ENCODE assay signal across 8 cellular contexts in genomic region chr10:50067546-50068351, GRCh38. TPM values are rescaled to one million over a fixed set of nuclear protein-coding genes. Genes with fewer than 3 reads are reported as not detected.
DNase-seq lines count a peak whose midpoint lies in the region; FAIRE-seq and TF ChIP-seq lines count a peak whose summit lies in the region.
"Not testable (repeated sequence)": the region's sequence is repeated elsewhere in the genome, so short reads cannot be mapped to it uniquely, and the experiment has no call there.

TSS of gene WASHC2A (plus strand) at chr10:50067954. CDS start at chr10:50068006, 52 bp downstream.

- peak within 1 kb of the TSS; percentile 37; the same call in 1 of the 2 replicates for H3K4me2 ChIP-seq in MM.1S (ENCODE audit: low read depth, low read length)

- H3K9me3 ChIP-seq in MM.1S (replicated peaks; ENCODE audit: insufficient read depth, low read length); neuron (ENCODE audit: low read length): not testable (repeated sequence)

- H3K9me2 ChIP-seq in MM.1S (replicated peaks; ENCODE audit: insufficient read depth, low read length) = not testable (repeated sequence)

- H4K20me1 ChIP-seq in MM.1S (ENCODE audit: insufficient read depth, low read length) = not testable (repeated sequence)

- DNase-seq in GF-D8 (lab: John Stamatoyannopoulos, UW) = peak; percentile 72
- DNase-seq in HCEC 1CT = peak; percentile 56
- DNase-seq in MM.1S = peak; percentile 84
- DNase-seq in SK-MEL-5 (ENCODE audit: low read depth, low spot score) = peak; percentile 67
- DNase-seq in activated naive CD4-positive, alpha-beta T cell (lab: John Stamatoyannopoulos, UW) = peak; percentile 67 to 80 (median 72)
- DNase-seq in frontal cortex (ENCODE audit: low spot score in 2 of 2) = peak; percentile 65 to 81
- peak; percentile 38 for DNase-seq in stromal cell of bone marrow (ENCODE audit: low read depth)

- not testable (repeated sequence) for H3K36me3 ChIP-seq in MM.1S (replicated peaks; ENCODE audit: insufficient read depth, low read length); neuron (ENCODE audit: insufficient read depth, low read length)

- not testable (repeated sequence) for TF ChIP-seq CTCF in MM.1S (IDR thresholded peaks at IDR 0.05; ENCODE audit: low read length)

- not testable (repeated sequence) for FAIRE-seq in frontal cortex (lab: Jason Lieb, UNC)

- H3K27ac ChIP-seq in MM.1S (ENCODE audit: low read length) = not testable (repeated sequence)

- H3F3A ChIP-seq in MM.1S (ENCODE audit: insufficient read depth, low read length) = not testable (repeated sequence)

- H3K9ac ChIP-seq in MM.1S (ENCODE audit: low read length) = peak within 1 kb of the TSS; percentile 66; the same call in 1 of the 2 replicates

- not testable (repeated sequence) for H3K79me2 ChIP-seq in MM.1S (ENCODE audit: low read length)

- H3K4me1 ChIP-seq in MM.1S (ENCODE audit: low read length); neuron (ENCODE audit: insufficient read depth, low read length): not testable (repeated sequence)

- peak within 1 kb of the TSS; percentile 70 for H2AFZ ChIP-seq in MM.1S (ENCODE audit: low read length)
- peak within 1 kb of the TSS; percentile 48 for H2AFZ ChIP-seq in neuron (ENCODE audit: low read depth, low read length)

- in situ Hi-C loops in SK-MEL-5 (cut with HindIII; ENCODE audit: low pct_unique_long_range_greater_than_20kb, low sequenced_read_pairs) = not testable (repeated sequence)

- H3K27me3 ChIP-seq in MM.1S (replicated peaks; ENCODE audit: insufficient read depth, low read length); neuron (ENCODE audit: insufficient read depth, low read length): not testable (repeated sequence)

- peak within 1 kb of the TSS; percentile 85 for H3K4me3 ChIP-seq in MM.1S (ENCODE audit: low read length)
- peak within 1 kb of the TSS; percentile 92 for H3K4me3 ChIP-seq in neuron (ENCODE audit: low read length)

RNA-seq across cellular contexts. Expression of gene WASHC2A, which starts in this region (rescaled TPM):
- 28.2 and 30.5 TPM in 2 replicates for total RNA-seq in SK-MEL-5 (2014; rRNA removed; shearing (Covaris generic))
- polyA plus RNA-seq in SK-MEL-5 (2015; cell fraction: cytosol; rRNA removed) = 16.9 and 25.1 TPM in 2 replicates
- polyA plus RNA-seq in SK-MEL-5 (2015; cell fraction: nucleus; rRNA removed) = 76.1 and 101 TPM in 2 replicates
- 45.2 TPM for total RNA-seq in frontal cortex
